Comparison of ENCODE assay signal across 24 cellular contexts in the genomic region with DNA sequence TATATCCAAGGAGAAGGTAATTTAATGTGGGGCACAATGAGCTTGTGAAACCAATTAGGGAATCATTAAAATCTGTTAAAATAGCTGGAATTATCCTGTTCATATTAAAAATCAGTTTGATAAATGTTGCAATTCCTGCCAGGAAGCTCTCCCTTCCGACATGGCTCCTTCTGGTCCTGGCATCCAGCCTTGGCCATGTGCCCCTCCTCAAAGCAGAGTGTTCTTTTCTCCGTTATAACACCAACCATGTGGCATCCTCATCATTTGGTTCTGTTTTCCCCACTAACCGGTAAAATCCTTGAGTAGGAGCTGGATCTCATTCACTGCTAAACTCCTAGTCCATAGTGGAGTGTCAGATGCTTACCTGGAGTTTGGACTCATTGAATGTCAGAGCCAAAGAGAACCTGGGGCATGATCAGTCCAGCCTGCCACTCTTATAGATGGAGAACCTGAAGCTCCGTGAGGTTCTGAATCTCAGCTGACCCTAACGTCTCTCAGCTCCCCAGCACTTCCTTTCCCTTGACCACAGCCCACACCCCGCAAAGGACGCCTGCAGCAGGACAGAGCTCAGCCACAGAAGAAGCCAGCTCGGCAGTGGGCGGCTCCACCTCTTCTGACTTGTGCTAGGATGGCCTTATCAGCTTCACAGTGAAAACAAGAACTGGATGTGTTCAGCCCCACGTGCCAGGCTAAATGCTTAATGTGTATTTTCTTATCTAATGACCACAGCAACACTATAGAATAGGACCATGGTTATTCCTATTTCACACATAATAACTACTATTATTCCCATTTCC.
DNase-seq lines count a peak whose midpoint lies in the region; ATAC-seq, FAIRE-seq and TF ChIP-seq lines count a peak whose summit lies in the region.
"Had no signal": no experiment of that assay in that cellular context is flagged by ENCODE, and none has a peak within 500 bp of the region (broad histone marks: within the 10 kb centered on the region; RNA-seq: fewer than 3 reads in every experiment).

No MANE protein-coding gene starts in this region.

- H3K27me3 ChIP-seq in thoracic aorta (replicated peaks; ENCODE audit: insufficient read depth) (no peaks in the 10 kb centered on the region), small intestine (ENCODE audit: control insufficient read depth in 2 of 2, insufficient read depth in 2 of 2, low read length in 2 of 2) (no peaks in the 10 kb centered on the region)
- H3K27me3 ChIP-seq: brain microvascular endothelial cell, pancreas, tibial nerve had no signal

- ATAC-seq in thoracic aorta (ENCODE audit: insufficient number of reproducible peaks, low FRiP score, low read depth), result no peak
- ATAC-seq: activated naive CD4-positive, alpha-beta T cell treated with anti-CD3 and anti-CD28 coated beads, Interleukin-2, amount 50 U/mL, for 72 hours; K562; left colon; Panc1 had no signal

- FAIRE-seq in small intestine (lab: Jason Lieb, UNC), result no peak
- FAIRE-seq: H54, K562, pancreas had no signal

- peaks cover 9 to 21% of the 10 kb centered on the region in 2 donors for H3K4me1 ChIP-seq in thoracic aorta (ENCODE audit: control insufficient read depth in 1 of 2, low read depth in 2 of 2)
- H3K4me1 ChIP-seq in small intestine (ENCODE audit: control insufficient read depth in 2 of 2, insufficient read depth in 1 of 2, low read depth in 1 of 2, low read length in 1 of 2), result no peaks in the 10 kb centered on the region
- H3K4me1 ChIP-seq: pancreas had no signal

- peak overlapping the region in 1 of 2 donors; percentile 35 for H3K27ac ChIP-seq in thoracic aorta
- peak overlapping the region in 1 of 2 donors; percentile 10 for H3K27ac ChIP-seq in small intestine (ENCODE audit: low read depth in 1 of 2, low read length in 1 of 2)
- H3K27ac ChIP-seq: brain microvascular endothelial cell, C4-2B, pancreas, SK-N-MC had no signal

- H3K9me3 ChIP-seq in thoracic aorta, result no peaks in the 10 kb centered on the region
- H3K9me3 ChIP-seq in small intestine (ENCODE audit: control insufficient read depth, low read depth), result no peaks in the 10 kb centered on the region
- H3K9me3 ChIP-seq: pancreas had no signal

- WGBS in small intestine, 3 donors, result 62 to 78% (median 72%) methylated on average over 10 of the region's 10 CpGs

- H3K36me3 ChIP-seq in thoracic aorta, result no peaks in the 10 kb centered on the region
- no peaks in the 10 kb centered on the region for H3K36me3 ChIP-seq in small intestine (ENCODE audit: control insufficient read depth in 2 of 2, insufficient read depth in 2 of 2, low read length in 2 of 2)
- H3K36me3 ChIP-seq: pancreas, tibial nerve had no signal

- DNase-seq in NCI-H446 (lab: John Stamatoyannopoulos, UW) (peak; percentile 4 to 58), cerebellar cortex (ENCODE audit: low spot score) (peak; percentile 79), inferior parietal cortex (ENCODE audit: extremely low spot score) (peak; percentile 35), thoracic aorta (ENCODE audit: low spot score) (no peak), small intestine (no peak), NCI-H2171 (lab: John Stamatoyannopoulos, UW) (no peak)
- no peak for DNase-seq in activated CD4-positive, CD25-positive, alpha-beta regulatory T cell treated with anti-CD3 and anti-CD28 coated beads, Interleukin-2, amount 50 U/mL, for 72 hours
- DNase-seq: activated CD4-positive, alpha-beta T cell treated with anti-CD3 and anti-CD28 coated beads, Interleukin-2, amount 50 U/mL, for 48 hours; activated T-cell treated with anti-CD3 and anti-CD28 coated beads, Interleukin-2, amount 50 U/mL, for 24 hours; brain microvascular endothelial cell; DMS 273 treated with DMSO at 0.1 percent for 48 hours; left colon; NCI-H2029; NCI-H526; pancreas; stimulated activated CD4-positive, alpha-beta T cell treated with anti-CD3 and anti-CD28 coated beads, Interleukin-4, amount 100 ng/mL, for 4 hours; stimulated activated CD8-positive, alpha-beta memory T cell treated with anti-CD3 and anti-CD28 coated beads, Interleukin-4, amount 100 ng/mL, for 48 hours had no signal

- H3K4me3 ChIP-seq in thoracic aorta (peak overlapping the region; percentile 14), small intestine (ENCODE audit: low read depth in 1 of 2, low read length in 2 of 2) (no peak overlapping the region)
- H3K4me3 ChIP-seq: K562, pancreas, SK-N-MC, tibial nerve had no signal

- no peak for TF ChIP-seq CTCF in thoracic aorta (IDR thresholded peaks at IDR 0.05)

Comparison
In these comparisons a context has a peak if more than half of its experiments do, and no peak if none do; other contexts are left out.
1. DNase-seq: peak in NCI-H446 (2 of 2), cerebellar cortex (single experiment) and inferior parietal cortex (single experiment); none in thoracic aorta (single experiment), small intestine (single experiment), activated CD4-positive, CD25-positive, alpha-beta regulatory T cell treated with anti-CD3 and anti-CD28 coated beads, Interleukin-2, amount 50 U/mL, for 72 hours (single experiment) and NCI-H2171 (single experiment).